Comparison of ENCODE assay signal across 21 cellular contexts in genomic region chr16:76484020-76484419, GRCh38.
A peak's percentile ranks its signal among the peaks of the same experiment; 100 is the strongest.
DNase-seq lines count a peak whose midpoint lies in the region; FAIRE-seq and TF ChIP-seq lines count a peak whose summit lies in the region.
"Had no signal": no experiment of that assay in that cellular context is flagged by ENCODE, and none has a peak within 500 bp of the region (broad histone marks: within the 10 kb centered on the region; RNA-seq: fewer than 3 reads in every experiment).

No MANE protein-coding gene starts in this region.

- H3K27me3 Mint-ChIP-seq in progenitor cell of endocrine pancreas, result no peaks in the 10 kb centered on the region
- H3K27me3 Mint-ChIP-seq: CD4-positive, alpha-beta memory T cell had no signal

- H3K4me1 ChIP-seq in Karpas-422 (ENCODE audit: low read length), result no peaks in the 10 kb centered on the region
- no peaks in the 10 kb centered on the region for H3K4me1 ChIP-seq in adrenal gland (replicated peaks in 1 of 2)
- H3K4me1 ChIP-seq: A549 had no signal

- H3K27ac ChIP-seq in cingulate gyrus (ENCODE audit: low read depth, low read length) (peak overlapping the region; percentile 21), Karpas-422 (ENCODE audit: low read length) (no peak overlapping the region), adrenal gland (no peak overlapping the region)
- H3K27ac ChIP-seq: A549, GM23248 had no signal

- WGBS in adrenal gland, 4 donors, result 59 to 69% (median 63%) methylated on average over 1 of the region's 1 CpG

- no peaks in the 10 kb centered on the region for H3K9me2 ChIP-seq in Karpas-422 (replicated peaks; ENCODE audit: insufficient read depth, low read length)

- H3K79me2 ChIP-seq in Karpas-422 (ENCODE audit: low read length), result no peaks in the 10 kb centered on the region

- no peak for TF ChIP-seq POLR2A in adrenal gland (IDR thresholded peaks at IDR 0.05)

- H4K20me1 ChIP-seq in Karpas-422 (ENCODE audit: insufficient read depth, low read depth, low read length), result no peaks in the 10 kb centered on the region

- H3K36me3 ChIP-seq in Karpas-422 (ENCODE audit: insufficient read depth, low read length) (no peaks in the 10 kb centered on the region), adrenal gland (replicated peaks in 1 of 2) (no peaks in the 10 kb centered on the region)

- H3K36me3 Mint-ChIP-seq in progenitor cell of endocrine pancreas (ENCODE audit: insufficient read depth), result no peaks in the 10 kb centered on the region
- H3K36me3 Mint-ChIP-seq: CD4-positive, alpha-beta memory T cell had no signal

- intact Hi-C loops in adrenal gland (cut with DNase I), result no loop called here

- H3K27ac Mint-ChIP-seq in progenitor cell of endocrine pancreas, result peak overlapping the region; percentile 3
- H3K27ac Mint-ChIP-seq: CD4-positive, alpha-beta memory T cell had no signal

- no peak overlapping the region for H2AFZ ChIP-seq in Karpas-422 (ENCODE audit: low read length)
- H2AFZ ChIP-seq: GM23248 had no signal

- H3K4me1 Mint-ChIP-seq in progenitor cell of endocrine pancreas (ENCODE audit: low read depth), result peaks cover 40% of the 10 kb centered on the region
- H3K4me1 Mint-ChIP-seq: CD4-positive, alpha-beta memory T cell had no signal

- H3K9ac ChIP-seq in Karpas-422 (ENCODE audit: low read length), result no peak overlapping the region
- H3K9ac ChIP-seq: GM23248 had no signal

- no peak overlapping the region for H3K4me3 Mint-ChIP-seq in progenitor cell of endocrine pancreas (ENCODE audit: low read depth)
- H3K4me3 Mint-ChIP-seq: CD4-positive, alpha-beta memory T cell had no signal

- H3K9me3 ChIP-seq in Karpas-422 (ENCODE audit: low read length) (no peaks in the 10 kb centered on the region), adrenal gland (replicated peaks in 1 of 3) (peaks cover 0 to 10% (median 0%) of the 10 kb centered on the region in 3 donors)
- H3K9me3 ChIP-seq: A549 had no signal

- H3K9me3 Mint-ChIP-seq in progenitor cell of endocrine pancreas (ENCODE audit: low read depth), result peaks cover 3% of the 10 kb centered on the region

- DNase-seq in frontal cortex (ENCODE audit: low spot score in 2 of 2) (no peak), progenitor cell of endocrine pancreas (ENCODE audit: low spot score, unreplicated experiment) (no peak), Karpas-422 (no peak), AG20443 (ENCODE audit: low spot score) (no peak), ureter (ENCODE audit: low spot score) (no peak), adrenal gland (no peak)
- DNase-seq: 8988T; ACHN; Calu3; CD4-positive, alpha-beta memory T cell; COR-L47; DMS53; DND-41; GM23248; H7; HCEC 1CT had no signal

- no peak overlapping the region for H3K4me2 ChIP-seq in Karpas-422 (ENCODE audit: low read depth, low read length, poor library complexity, severe bottlenecking)
- H3K4me2 ChIP-seq: A549 had no signal

- H3K27me3 ChIP-seq in Karpas-422 (ENCODE audit: low read length) (no peaks in the 10 kb centered on the region), adrenal gland (no peaks in the 10 kb centered on the region)

- H3K4me3 ChIP-seq in Karpas-422 (ENCODE audit: low read length), result no peak overlapping the region
- H3K4me3 ChIP-seq in adrenal gland, result no peak overlapping the region
- H3K4me3 ChIP-seq: A549, GM23248 had no signal

- TF ChIP-seq CTCF in progenitor cell of endocrine pancreas (IDR thresholded peaks at IDR 0.05; ENCODE audit: unreplicated experiment) (no peak), adrenal gland (IDR thresholded peaks at IDR 0.05) (no peak)

- FAIRE-seq in TTC549 (lab: Jason Lieb, UNC), result peak; percentile 20
- peak; percentile 93 for FAIRE-seq in frontal cortex (lab: Jason Lieb, UNC)
- FAIRE-seq: A549, GM12892, H1 had no signal
